ENCODE assay signal across 18 cellular contexts in the genomic region with DNA sequence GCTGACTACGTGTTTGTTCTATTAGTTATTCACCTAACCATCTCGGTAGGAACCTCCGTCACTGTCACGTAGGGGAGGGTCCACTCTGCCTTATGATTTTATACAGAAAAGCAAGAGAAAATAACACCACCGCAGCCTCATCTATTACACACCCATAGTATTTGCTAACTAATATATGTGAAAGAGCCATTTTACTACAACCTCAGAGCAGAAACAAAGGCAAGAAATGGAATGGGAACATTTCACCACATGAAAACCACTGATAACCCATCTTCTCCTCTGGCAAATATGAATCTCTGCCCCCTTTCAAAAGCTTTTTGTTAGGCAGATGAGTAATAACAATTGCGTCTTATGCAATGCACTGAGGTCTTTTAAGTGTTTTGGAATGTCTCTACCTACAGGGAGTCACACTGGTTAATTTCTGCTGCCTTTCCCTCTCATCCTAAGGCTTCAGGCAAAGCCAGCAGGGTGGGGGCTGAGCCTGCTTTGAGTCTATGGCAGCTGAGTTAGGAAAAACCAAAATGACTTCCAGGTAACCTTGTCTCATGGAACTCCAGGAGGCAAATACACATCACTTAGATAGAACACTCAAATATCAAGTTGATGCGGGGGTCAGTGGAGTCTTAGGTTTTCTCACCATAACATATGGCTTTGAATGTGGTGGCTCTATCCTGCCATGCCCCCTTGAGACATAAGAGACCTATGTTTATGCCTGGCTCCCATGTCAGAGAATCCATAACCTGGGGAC. TPM values are rescaled to one million over a fixed set of nuclear protein-coding genes. Genes with fewer than 3 reads are reported as not detected.
DNase-seq lines count a peak whose midpoint lies in the region; ATAC-seq and TF ChIP-seq lines count a peak whose summit lies in the region.
"Had no signal": no experiment of that assay in that cellular context is flagged by ENCODE, and none has a peak within 500 bp of the region (broad histone marks: within the 10 kb centered on the region; RNA-seq: fewer than 3 reads in every experiment).

No MANE protein-coding gene starts in this region.

- in situ Hi-C loops in astrocyte of the spinal cord (cut with HindIII; ENCODE audit: low sequenced_read_pairs) = no loop called here

- TF ChIP-seq CTCF in astrocyte of the spinal cord (IDR thresholded peaks at IDR 0.05; ENCODE audit: low read depth, low read length) (no peak), fibroblast of villous mesenchyme (IDR thresholded peaks at IDR 0.05; ENCODE audit: insufficient read depth, low read depth, low read length) (no peak), A673 (conservative IDR thresholded peaks at IDR 0.05; ENCODE audit: low read depth, low read length) (no peak)

- H3K4me1 ChIP-seq in ACC112 (ENCODE audit: control insufficient read depth, insufficient read depth, low read length, unreplicated experiment) (peaks cover 21% of the 10 kb centered on the region), HUES48 (ENCODE audit: control insufficient read depth, insufficient read depth, low read length) (peaks cover 44% of the 10 kb centered on the region), A673 (ENCODE audit: insufficient read depth, low read length, poor library complexity, severe bottlenecking) (peaks cover 17% of the 10 kb centered on the region)

- no peak overlapping the region for H3K9ac ChIP-seq in HUES48 (ENCODE audit: low read depth, low read length)

- peak; percentile 71 for DNase-seq in astrocyte of the spinal cord (ENCODE audit: low read depth, low spot score)
- DNase-seq in fibroblast of villous mesenchyme (ENCODE audit: low read depth) = peak; percentile 71
- no peak for DNase-seq in A673 (ENCODE audit: low spot score)
- no peak for DNase-seq in stimulated activated CD4-positive, alpha-beta T cell treated with anti-CD3 and anti-CD28 coated beads, Interleukin-1b, Interleukin-23, amount 100 ng/mL, for 48 hours
- DNase-seq: activated CD4-positive, alpha-beta T cell treated with anti-CD3 and anti-CD28 coated beads, Interleukin-2, amount 50 U/mL, for 4 hours; activated naive CD4-positive, alpha-beta T cell treated with anti-CD3 and anti-CD28 coated beads, Interleukin-2, amount 50 U/mL, for 16 hours; activated T-cell treated with anti-CD3 and anti-CD28 coated beads, Interleukin-2, amount 50 U/mL, for 1 hour; CD4-positive, alpha-beta memory T cell; DND-41; effector memory CD4-positive, alpha-beta T cell; NCI-H1930; NCI-H69; stimulated activated CD4-positive, alpha-beta T cell treated with anti-CD3 and anti-CD28 coated beads, Interleukin-15, amount 100 ng/mL, for 24 hours had no signal

- intact Hi-C loops in A673 (cut with micrococcal nuclease; ENCODE audit: unreplicated experiment) = no loop called here

- peak overlapping the region; percentile 24; the same call in 1 of the 2 replicates for H3K27ac ChIP-seq in ACC112 (ENCODE audit: low read depth, low read length)
- peak overlapping the region; percentile 23 for H3K27ac ChIP-seq in HUES48 (ENCODE audit: low read depth, low read length)
- H3K27ac ChIP-seq in A673 (ENCODE audit: low read depth, low read length, poor library complexity, severe bottlenecking) = no peak overlapping the region

- no TSS peak for BruUV-seq in A673 (replicated peaks; lab: Mats Ljungman, UMichigan)

- H3K36me3 ChIP-seq in ACC112 (ENCODE audit: insufficient read depth, low read length) = no peaks in the 10 kb centered on the region
- no peaks in the 10 kb centered on the region; the same call in none of the 2 replicates for H3K36me3 ChIP-seq in HUES48 (ENCODE audit: control insufficient read depth, insufficient read depth, low read length)
- no peaks in the 10 kb centered on the region for H3K36me3 ChIP-seq in A673 (ENCODE audit: insufficient read depth, low read length, poor library complexity, severe bottlenecking)

- H2AFZ ChIP-seq in ACC112 (ENCODE audit: low read length, unreplicated experiment) = no peak overlapping the region

- H3K9me3 ChIP-seq in HUES48 (ENCODE audit: control insufficient read depth, insufficient read depth, low read length) (no peaks in the 10 kb centered on the region), A673 (ENCODE audit: low read depth, low read length, poor library complexity, severe bottlenecking) (no peaks in the 10 kb centered on the region)

- POLR2A ChIA-PET in A673 (lab: Charles Lee; ENCODE audit: low non-redundant PET) = no interaction called here

- H3K27me3 ChIP-seq in ACC112 (ENCODE audit: insufficient read depth, low read length) (no peaks in the 10 kb centered on the region), HUES48 (ENCODE audit: control insufficient read depth, insufficient read depth, low read length) (no peaks in the 10 kb centered on the region), A673 (replicated peaks; ENCODE audit: insufficient read depth, low read depth, low read length, poor library complexity) (no peaks in the 10 kb centered on the region)

- CTCF ChIA-PET in A673 (lab: Charles Lee) = no interaction called here

- ATAC-seq in HG02759 (IDR thresholded peaks at IDR 0.05; ENCODE audit: unreplicated experiment) = no peak
- ATAC-seq in HG03280 (IDR thresholded peaks at IDR 0.05; ENCODE audit: unreplicated experiment) = no peak
- ATAC-seq: natural killer cell treated with Interleukin-12 subunit alpha and Interleukin-12 subunit beta and Interleukin-15 and Interleukin-18, amount 100 ng/mL, for 72 hours had no signal

- H3K4me3 ChIP-seq in ACC112 (ENCODE audit: low read depth, low read length) = no peak overlapping the region
- H3K4me3 ChIP-seq in HUES48 (ENCODE audit: low read depth, low read length) = no peak overlapping the region
- H3K4me3 ChIP-seq in astrocyte of the spinal cord (ENCODE audit: low read depth, low read length) = no peak overlapping the region
- H3K4me3 ChIP-seq in fibroblast of villous mesenchyme (ENCODE audit: low read depth, low read length) = no peak overlapping the region
- no peak overlapping the region for H3K4me3 ChIP-seq in A673 (ENCODE audit: low read depth, low read length, poor library complexity, severe bottlenecking)

- H3K79me2 ChIP-seq in ACC112 (ENCODE audit: control insufficient read depth, insufficient read depth, low read length, unreplicated experiment) = peaks cover 17% of the 10 kb centered on the region

RNA-seq across cellular contexts. Expression of gene TSHZ3, which starts 15.0 kb away (rescaled TPM):
- total RNA-seq in fibroblast of villous mesenchyme (10.8 and 13.2 TPM in 2 replicates), A673 (2021) (14.8 and 15.5 TPM in 2 replicates)

Comparison
In these comparisons a context has a peak if more than half of its experiments do, and no peak if none do; other contexts are left out.
1. DNase-seq: peak in astrocyte of the spinal cord (single experiment) and fibroblast of villous mesenchyme (single experiment); none in A673 (single experiment) and stimulated activated CD4-positive, alpha-beta T cell treated with anti-CD3 and anti-CD28 coated beads, Interleukin-1b, Interleukin-23, amount 100 ng/mL, for 48 hours (single experiment).